1 cellular context compared by ENCODE assay signal in genomic region chr1:119790481-119791198, GRCh38.
A peak's percentile ranks its signal among the peaks of the same experiment; 100 is the strongest.
TF ChIP-seq lines count a peak whose summit lies in the region.

No MANE protein-coding gene starts in this region.

TF ChIP-seq in HepG2, 621 proteins besides CTCF, POLR2A, EP300 and RAD21:
- TF ChIP-seq ERF (CRISPR knock-in tag; IDR thresholded peaks at IDR 0.05) (no peak), ZSCAN12 (CRISPR knock-in tag; IDR thresholded peaks at IDR 0.05) (no peak), FOXO1 (CRISPR knock-in tag; IDR thresholded peaks at IDR 0.05) (peak; percentile 44; the same call in 1 of the 2 replicates), GATAD2A (CRISPR knock-in tag; IDR thresholded peaks at IDR 0.05) (peak; percentile 53; the same call in 1 of the 2 replicates), ARID5B (CRISPR knock-in tag; IDR thresholded peaks at IDR 0.05) (peak; percentile 37; the same call in 1 of the 2 replicates), HNF4A (CRISPR knock-in tag; IDR thresholded peaks at IDR 0.05) (peak; percentile 66), PITX1 (CRISPR knock-in tag; IDR thresholded peaks at IDR 0.05) (no peak), ELF3 (CRISPR knock-in tag; IDR thresholded peaks at IDR 0.05) (0 out of 2 replicates have a peak, but pooled peaks have one; percentile 34), FOXK1 (CRISPR knock-in tag; IDR thresholded peaks at IDR 0.05; ENCODE audit: borderline replicate concordance, low read depth) (peak; percentile 15; the same call in 1 of the 2 replicates), PAXIP1 (CRISPR knock-in tag; conservative IDR thresholded peaks at IDR 0.05) (peak; percentile 89), FOXA3 (CRISPR knock-in tag; IDR thresholded peaks at IDR 0.05) (peak; percentile 49), ZNF607 (CRISPR knock-in tag; IDR thresholded peaks at IDR 0.05; ENCODE audit: borderline replicate concordance) (no peak), ZFP82 (CRISPR knock-in tag; IDR thresholded peaks at IDR 0.05; ENCODE audit: borderline replicate concordance) (0 out of 2 replicates have a peak, but pooled peaks have one; percentile 42), FOXP1 (IDR thresholded peaks at IDR 0.05) (no peak), FOXP1 (CRISPR knock-in tag; IDR thresholded peaks at IDR 0.05) (peak; percentile 56), ZNF652 (CRISPR knock-in tag; IDR thresholded peaks at IDR 0.05; ENCODE audit: borderline replicate concordance, low read depth) (peak; percentile 83), DPF2 (CRISPR knock-in tag; IDR thresholded peaks at IDR 0.05; ENCODE audit: borderline replicate concordance, low read depth) (0 out of 2 replicates have a peak, but pooled peaks have one; percentile 24), SOX5 (CRISPR knock-in tag; IDR thresholded peaks at IDR 0.05; ENCODE audit: borderline replicate concordance) (peak; percentile 65; the same call in 1 of the 2 replicates), AHDC1 (CRISPR knock-in tag; IDR thresholded peaks at IDR 0.05; ENCODE audit: borderline replicate concordance) (peak; percentile 34; the same call in 1 of the 2 replicates), RARA (CRISPR knock-in tag; IDR thresholded peaks at IDR 0.05) (peak; percentile 28; the same call in 1 of the 2 replicates), NR2F6 (IDR thresholded peaks at IDR 0.05) (peak; percentile 32; the same call in 1 of the 2 replicates), NR2F6 (CRISPR knock-in tag; IDR thresholded peaks at IDR 0.05) (0 out of 2 replicates have a peak, but pooled peaks have one; percentile 29), TFDP2 (CRISPR knock-in tag; IDR thresholded peaks at IDR 0.05) (no peak), ZNF788 (CRISPR knock-in tag; IDR thresholded peaks at IDR 0.05; ENCODE audit: borderline replicate concordance) (no peak), SOX13 (IDR thresholded peaks at IDR 0.05) (no peak), SOX13 (CRISPR knock-in tag; conservative IDR thresholded peaks at IDR 0.05 in 1 of 2, IDR thresholded peaks at IDR 0.05 in 1 of 2) (peak in 1 of 2 experiments; percentile 66; a peak in 2 of 4 replicates), SOX6 (IDR thresholded peaks at IDR 0.05) (no peak), SOX6 (CRISPR knock-in tag; IDR thresholded peaks at IDR 0.05) (peak; percentile 80)
- TF ChIP-seq, protein P1, sequence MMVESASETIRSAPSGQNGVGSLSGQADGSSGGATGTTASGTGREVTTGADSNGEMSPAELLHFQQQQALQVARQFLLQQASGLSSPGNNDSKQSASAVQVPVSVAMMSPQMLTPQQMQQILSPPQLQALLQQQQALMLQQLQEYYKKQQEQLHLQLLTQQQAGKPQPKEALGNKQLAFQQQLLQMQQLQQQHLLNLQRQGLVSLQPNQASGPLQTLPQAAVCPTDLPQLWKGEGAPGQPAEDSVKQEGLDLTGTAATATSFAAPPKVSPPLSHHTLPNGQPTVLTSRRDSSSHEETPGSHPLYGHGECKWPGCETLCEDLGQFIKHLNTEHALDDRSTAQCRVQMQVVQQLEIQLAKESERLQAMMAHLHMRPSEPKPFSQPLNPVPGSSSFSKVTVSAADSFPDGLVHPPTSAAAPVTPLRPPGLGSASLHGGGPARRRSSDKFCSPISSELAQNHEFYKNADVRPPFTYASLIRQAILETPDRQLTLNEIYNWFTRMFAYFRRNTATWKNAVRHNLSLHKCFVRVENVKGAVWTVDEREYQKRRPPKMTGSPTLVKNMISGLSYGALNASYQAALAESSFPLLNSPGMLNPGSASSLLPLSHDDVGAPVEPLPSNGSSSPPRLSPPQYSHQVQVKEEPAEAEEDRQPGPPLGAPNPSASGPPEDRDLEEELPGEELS (CRISPR knock-in tag; IDR thresholded peaks at IDR 0.05), result peak; percentile 58; the same call in 1 of the 2 replicates
- TF ChIP-seq, protein P2, sequence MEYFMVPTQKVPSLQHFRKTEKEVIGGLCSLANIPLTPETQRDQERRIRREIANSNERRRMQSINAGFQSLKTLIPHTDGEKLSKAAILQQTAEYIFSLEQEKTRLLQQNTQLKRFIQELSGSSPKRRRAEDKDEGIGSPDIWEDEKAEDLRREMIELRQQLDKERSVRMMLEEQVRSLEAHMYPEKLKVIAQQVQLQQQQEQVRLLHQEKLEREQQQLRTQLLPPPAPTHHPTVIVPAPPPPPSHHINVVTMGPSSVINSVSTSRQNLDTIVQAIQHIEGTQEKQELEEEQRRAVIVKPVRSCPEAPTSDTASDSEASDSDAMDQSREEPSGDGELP (IDR thresholded peaks at IDR 0.05; ENCODE audit: borderline replicate concordance, low read depth), result peak; percentile 64; the same call in 1 of the 2 replicates
